In the genomic region with DNA sequence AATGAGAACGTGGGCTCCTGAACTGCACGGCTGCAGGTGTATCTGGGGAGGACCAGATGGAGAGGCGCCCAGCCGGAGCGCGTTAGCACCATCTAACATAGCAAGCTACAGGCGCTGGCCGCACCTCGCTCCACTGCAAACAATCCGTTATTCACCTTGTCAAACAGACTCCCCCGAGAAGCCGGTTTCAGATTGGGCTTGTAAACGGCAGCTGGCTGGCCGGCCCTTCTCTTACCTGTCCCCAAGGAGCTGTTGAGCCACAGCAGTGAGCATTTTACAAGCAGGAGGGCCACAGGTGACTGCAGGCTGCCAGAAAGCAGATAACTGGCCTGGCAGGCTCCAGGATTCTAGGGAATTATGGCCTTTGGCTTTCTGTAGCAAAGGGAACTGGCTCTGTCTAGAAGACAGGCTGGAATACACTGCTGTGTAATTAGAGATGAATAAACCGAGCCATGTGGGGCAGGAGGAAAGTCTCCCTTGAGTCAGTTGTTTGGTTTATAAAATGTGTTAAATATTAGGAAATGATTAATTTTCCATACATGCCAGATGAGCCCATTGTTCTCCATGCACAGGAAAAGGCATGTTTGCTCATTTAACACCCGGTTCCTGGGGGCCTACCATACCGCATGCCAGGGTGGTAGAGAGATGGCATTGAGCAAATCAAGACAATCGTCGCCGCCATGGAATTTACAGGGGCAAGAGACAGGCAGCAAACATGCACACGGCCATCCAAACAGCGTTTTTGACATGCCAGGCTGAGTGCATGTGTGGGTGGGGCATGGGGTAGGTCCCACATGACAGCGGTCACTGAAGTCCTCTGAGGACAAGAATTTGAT, we compare ENCODE assay signal across 12 cellular contexts.
DNase-seq lines count a peak whose midpoint lies in the region; ATAC-seq and TF ChIP-seq lines count a peak whose summit lies in the region.
"Had no signal": no experiment of that assay in that cellular context is flagged by ENCODE, and none has a peak within 500 bp of the region (broad histone marks: within the 10 kb centered on the region; RNA-seq: fewer than 3 reads in every experiment).

No MANE protein-coding gene starts in this region.

- H3K4me3 Mint-ChIP-seq in stimulated activated memory B cell treated with anti-CD40 and anti-IgM and Interleukin-4, amounts not matched to agents 10 μg/mL and 1 μg/mL and 100 μg/mL, for 72 hours: no peak overlapping the region
- H3K4me3 Mint-ChIP-seq in CD14-positive monocyte: no peak overlapping the region
- H3K4me3 Mint-ChIP-seq: B cell had no signal

- TF ChIP-seq CTCF in epithelial cell of esophagus (IDR thresholded peaks at IDR 0.05; ENCODE audit: insufficient read depth, low read depth, low read length, missing control alignments) (no peak), CD14-positive monocyte (IDR thresholded peaks at IDR 0.05) (no peak)

- H3K27ac Mint-ChIP-seq in stimulated activated memory B cell treated with anti-CD40 and anti-IgM and Interleukin-4, amounts not matched to agents 10 μg/mL and 1 μg/mL and 100 μg/mL, for 72 hours: peak overlapping the region; percentile 24
- H3K27ac Mint-ChIP-seq in CD14-positive monocyte: no peak overlapping the region
- H3K27ac Mint-ChIP-seq: B cell had no signal

- intact Hi-C loops in CD14-positive monocyte (cut with micrococcal nuclease): loop anchor here in 1 of 2 donors (10.0 kb wide), 1 partner anchor 212 kb away; no protein-coding TSS in a partner anchor

- peaks cover 4% of the 10 kb centered on the region for H3K9me3 Mint-ChIP-seq in stimulated activated memory B cell treated with anti-CD40 and anti-IgM and Interleukin-4, amounts not matched to agents 10 μg/mL and 1 μg/mL and 100 μg/mL, for 72 hours
- H3K9me3 Mint-ChIP-seq in CD14-positive monocyte: no peaks in the 10 kb centered on the region

- peaks cover 66% of the 10 kb centered on the region for H3K4me1 Mint-ChIP-seq in stimulated activated memory B cell treated with anti-CD40 and anti-IgM and Interleukin-4, amounts not matched to agents 10 μg/mL and 1 μg/mL and 100 μg/mL, for 72 hours
- no peaks in the 10 kb centered on the region for H3K4me1 Mint-ChIP-seq in CD14-positive monocyte

- H3K27me3 Mint-ChIP-seq in stimulated activated memory B cell treated with anti-CD40 and anti-IgM and Interleukin-4, amounts not matched to agents 10 μg/mL and 1 μg/mL and 100 μg/mL, for 72 hours: no peaks in the 10 kb centered on the region
- peaks cover 0 to 3% (median 1%) of the 10 kb centered on the region in 3 donors for H3K27me3 Mint-ChIP-seq in CD14-positive monocyte (ENCODE audit: low read depth in 3 of 3)
- H3K27me3 Mint-ChIP-seq: B cell had no signal

- peak; percentile 37 for DNase-seq in activated effector memory CD4-positive, alpha-beta T cell treated with anti-CD3 and anti-CD28 coated beads, Interleukin-2, amount 50 U/mL, for 16 hours
- no peak for DNase-seq in activated effector memory CD4-positive, alpha-beta T cell treated with Interleukin-2 at 50 U/mL for 16 hours
- DNase-seq in NCI-H2029 treated with DMSO at 0.1 percent for 48 hours (lab: John Stamatoyannopoulos, UW) (peak; percentile 71), epithelial cell of esophagus (ENCODE audit: low read depth) (peak; percentile 24), CD14-positive monocyte (ENCODE audit: low spot score) (no peak)
- DNase-seq in stimulated activated CD8-positive, alpha-beta memory T cell treated with anti-CD3 and anti-CD28 coated beads, Interleukin-4, amount 100 ng/mL, for 48 hours: no peak
- DNase-seq: central memory CD4-positive, alpha-beta T cell had no signal

- H3K4me3 ChIP-seq in epithelial cell of esophagus (ENCODE audit: low read length): no peak overlapping the region
- H3K4me3 ChIP-seq: gastroesophageal sphincter, SK-N-MC had no signal

- ATAC-seq in stimulated activated memory B cell treated with anti-CD40 and anti-IgM and Interleukin-4, amounts not matched to agents 10 μg/mL and 1 μg/mL and 100 μg/mL, for 72 hours: no peak
- ATAC-seq in HG02763 (IDR thresholded peaks at IDR 0.05; ENCODE audit: unreplicated experiment): no peak
- ATAC-seq: gastroesophageal sphincter had no signal

- H3K36me3 Mint-ChIP-seq in stimulated activated memory B cell treated with anti-CD40 and anti-IgM and Interleukin-4, amounts not matched to agents 10 μg/mL and 1 μg/mL and 100 μg/mL, for 72 hours: peaks cover 43% of the 10 kb centered on the region
- H3K36me3 Mint-ChIP-seq in CD14-positive monocyte: no peaks in the 10 kb centered on the region

Comparison
In these comparisons a context has a peak if more than half of its experiments do, and no peak if none do; other contexts are left out.
1. DNase-seq: peak in activated effector memory CD4-positive, alpha-beta T cell treated with anti-CD3 and anti-CD28 coated beads, Interleukin-2, amount 50 U/mL, for 16 hours (single experiment), NCI-H2029 treated with DMSO at 0.1 percent for 48 hours (single experiment) and epithelial cell of esophagus (single experiment); none in activated effector memory CD4-positive, alpha-beta T cell treated with Interleukin-2 at 50 U/mL for 16 hours (single experiment), CD14-positive monocyte (single experiment) and stimulated activated CD8-positive, alpha-beta memory T cell treated with anti-CD3 and anti-CD28 coated beads, Interleukin-4, amount 100 ng/mL, for 48 hours (single experiment).